ENCODE assay signal across 20 cellular contexts in the genomic region with DNA sequence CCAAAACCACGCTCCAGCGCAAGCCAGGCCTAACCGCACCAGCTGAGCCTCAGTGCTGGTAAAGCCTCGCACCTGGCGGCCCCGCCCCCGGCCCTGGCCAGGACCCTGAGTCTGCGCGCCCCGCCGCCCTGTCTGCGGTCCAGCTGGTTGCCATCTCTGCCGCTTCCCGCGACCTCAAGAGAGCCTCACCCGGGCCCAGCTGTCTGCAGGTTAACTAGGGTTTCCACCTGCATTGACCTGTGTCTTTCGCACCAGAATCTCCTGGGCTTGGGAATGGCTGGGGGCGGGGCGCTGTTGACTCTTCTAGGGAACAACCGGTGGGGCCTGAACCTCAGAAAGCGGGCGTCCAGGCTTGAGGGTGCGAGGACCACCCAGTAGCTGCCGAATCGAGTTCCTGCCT.
DNase-seq lines count a peak whose midpoint lies in the region; ATAC-seq and TF ChIP-seq lines count a peak whose summit lies in the region.
"Had no signal": no experiment of that assay in that cellular context is flagged by ENCODE, and none has a peak within 500 bp of the region (broad histone marks: within the 10 kb centered on the region; RNA-seq: fewer than 3 reads in every experiment).

No MANE protein-coding gene starts in this region.

- no peak overlapping the region for H3K4me3 Mint-ChIP-seq in WTC11
- H3K4me3 Mint-ChIP-seq: B cell; CD4-positive, CD25-positive, alpha-beta regulatory T cell; CD8-positive, alpha-beta T cell; HFFc6 had no signal

- H3K4me1 ChIP-seq in testis = no peaks in the 10 kb centered on the region
- H3K4me1 ChIP-seq: BLaER1, Caco-2, HAP-1 had no signal

- H3K36me3 ChIP-seq in testis (ENCODE audit: low read depth, missing control alignments) = no peaks in the 10 kb centered on the region
- H3K36me3 ChIP-seq: BLaER1, HAP-1 had no signal

- H3K9me3 ChIP-seq in testis = no peaks in the 10 kb centered on the region
- H3K9me3 ChIP-seq: BLaER1, Caco-2, HAP-1 had no signal

- TF ChIP-seq CTCF in WTC11 (IDR thresholded peaks at IDR 0.05) (no peak), testis (IDR thresholded peaks at IDR 0.05) (no peak), omental fat pad (IDR thresholded peaks at IDR 0.05) (no peak)

- H3K4me1 Mint-ChIP-seq in WTC11 = peaks cover 4% of the 10 kb centered on the region; the same call in 1 of the 2 replicates
- H3K4me1 Mint-ChIP-seq: B cell; CD4-positive, CD25-positive, alpha-beta regulatory T cell had no signal

- TF ChIP-seq POLR2A in testis (IDR thresholded peaks at IDR 0.05) = no peak

- intact Hi-C loops in testis (cut with DNase I; ENCODE audit: low total_unique reads) = no loop called here

- H3K27me3 ChIP-seq in testis = no peaks in the 10 kb centered on the region

- DNase-seq in activated gamma-delta T cell (lab: John Stamatoyannopoulos, UW) (peak; percentile 5), activated gamma-delta T cell treated with Interleukin-2 at 50 U/mL for 16 hours (no peak), WTC11 (ENCODE audit: low spot score) (peak; percentile 8), testis (peak; percentile 12), NCI-H1417 (lab: John Stamatoyannopoulos, UW) (no peak), omental fat pad (ENCODE audit: low spot score) (no peak)
- DNase-seq: Caco-2; CD4-positive, CD25-positive, alpha-beta regulatory T cell; CD8-positive, alpha-beta T cell; DMS153; DMS79; EL; GDM1; HFFc6 had no signal

- no peak overlapping the region for H3K27ac Mint-ChIP-seq in WTC11
- H3K27ac Mint-ChIP-seq: B cell; CD4-positive, CD25-positive, alpha-beta regulatory T cell; CD8-positive, alpha-beta T cell; HFFc6 had no signal

- H3K27me3 Mint-ChIP-seq in WTC11 (ENCODE audit: low read depth) = no peaks in the 10 kb centered on the region
- H3K27me3 Mint-ChIP-seq: CD4-positive, CD25-positive, alpha-beta regulatory T cell had no signal

- no peak overlapping the region for H3K4me3 ChIP-seq in testis
- H3K4me3 ChIP-seq: BLaER1, HAP-1 had no signal

- no peaks in the 10 kb centered on the region for H3K36me3 Mint-ChIP-seq in WTC11
- H3K36me3 Mint-ChIP-seq: CD4-positive, CD25-positive, alpha-beta regulatory T cell; CD8-positive, alpha-beta T cell had no signal

- WGBS in testis, 2 donors = 67 to 73% methylated on average over 8 to 16 of the region's 25 CpGs

- POLR2A ChIA-PET in WTC11 (lab: Charles Lee) = no interaction called here

- no peaks in the 10 kb centered on the region for H3K9me3 Mint-ChIP-seq in WTC11
- H3K9me3 Mint-ChIP-seq: CD8-positive, alpha-beta T cell; HFFc6 had no signal

- ATAC-seq in WTC11 (peak; percentile 53), HG03097 (IDR thresholded peaks at IDR 0.05; ENCODE audit: low FRiP score, unreplicated experiment) (no peak), omental fat pad (ENCODE audit: low FRiP score) (no peak)
- ATAC-seq: CD8-positive, alpha-beta T cell had no signal

- CTCF ChIA-PET in WTC11 (lab: Charles Lee) = no interaction called here

- no peak overlapping the region for H3K27ac ChIP-seq in testis
- H3K27ac ChIP-seq: 22Rv1, BLaER1, C4-2B had no signal

TF ChIP-seq in WTC11, 78 proteins besides CTCF, POLR2A, EP300 and RAD21:
- TF ChIP-seq, protein P1, sequence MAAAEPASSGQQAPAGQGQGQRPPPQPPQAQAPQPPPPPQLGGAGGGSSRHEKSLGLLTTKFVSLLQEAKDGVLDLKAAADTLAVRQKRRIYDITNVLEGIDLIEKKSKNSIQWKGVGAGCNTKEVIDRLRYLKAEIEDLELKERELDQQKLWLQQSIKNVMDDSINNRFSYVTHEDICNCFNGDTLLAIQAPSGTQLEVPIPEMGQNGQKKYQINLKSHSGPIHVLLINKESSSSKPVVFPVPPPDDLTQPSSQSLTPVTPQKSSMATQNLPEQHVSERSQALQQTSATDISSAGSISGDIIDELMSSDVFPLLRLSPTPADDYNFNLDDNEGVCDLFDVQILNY (CRISPR knock-in tag; IDR thresholded peaks at IDR 0.05) = no peak
- no peak for TF ChIP-seq ZNF121 (CRISPR knock-in tag; IDR thresholded peaks at IDR 0.05)
- TF ChIP-seq TEAD1 (CRISPR knock-in tag; IDR thresholded peaks at IDR 0.05) = no peak
- TF ChIP-seq, protein P2, sequence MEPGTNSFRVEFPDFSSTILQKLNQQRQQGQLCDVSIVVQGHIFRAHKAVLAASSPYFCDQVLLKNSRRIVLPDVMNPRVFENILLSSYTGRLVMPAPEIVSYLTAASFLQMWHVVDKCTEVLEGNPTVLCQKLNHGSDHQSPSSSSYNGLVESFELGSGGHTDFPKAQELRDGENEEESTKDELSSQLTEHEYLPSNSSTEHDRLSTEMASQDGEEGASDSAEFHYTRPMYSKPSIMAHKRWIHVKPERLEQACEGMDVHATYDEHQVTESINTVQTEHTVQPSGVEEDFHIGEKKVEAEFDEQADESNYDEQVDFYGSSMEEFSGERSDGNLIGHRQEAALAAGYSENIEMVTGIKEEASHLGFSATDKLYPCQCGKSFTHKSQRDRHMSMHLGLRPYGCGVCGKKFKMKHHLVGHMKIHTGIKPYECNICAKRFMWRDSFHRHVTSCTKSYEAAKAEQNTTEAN (CRISPR knock-in tag; IDR thresholded peaks at IDR 0.05) = no peak
- TF ChIP-seq IRF2 (CRISPR knock-in tag; IDR thresholded peaks at IDR 0.05; ENCODE audit: borderline replicate concordance, low read depth) = no peak
- TF ChIP-seq JUN (CRISPR knock-in tag; IDR thresholded peaks at IDR 0.05) = no peak
- TF ChIP-seq GABPB1 (CRISPR knock-in tag; IDR thresholded peaks at IDR 0.05) = no peak
- TF ChIP-seq, protein P3, sequence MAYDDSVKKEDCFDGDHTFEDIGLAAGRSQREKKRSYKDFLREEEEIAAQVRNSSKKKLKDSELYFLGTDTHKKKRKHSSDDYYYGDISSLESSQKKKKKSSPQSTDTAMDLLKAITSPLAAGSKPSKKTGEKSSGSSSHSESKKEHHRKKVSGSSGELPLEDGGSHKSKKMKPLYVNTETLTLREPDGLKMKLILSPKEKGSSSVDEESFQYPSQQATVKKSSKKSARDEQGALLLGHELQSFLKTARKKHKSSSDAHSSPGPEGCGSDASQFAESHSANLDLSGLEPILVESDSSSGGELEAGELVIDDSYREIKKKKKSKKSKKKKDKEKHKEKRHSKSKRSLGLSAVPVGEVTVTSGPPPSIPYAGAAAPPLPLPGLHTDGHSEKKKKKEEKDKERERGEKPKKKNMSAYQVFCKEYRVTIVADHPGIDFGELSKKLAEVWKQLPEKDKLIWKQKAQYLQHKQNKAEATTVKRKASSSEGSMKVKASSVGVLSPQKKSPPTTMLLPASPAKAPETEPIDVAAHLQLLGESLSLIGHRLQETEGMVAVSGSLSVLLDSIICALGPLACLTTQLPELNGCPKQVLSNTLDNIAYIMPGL (CRISPR knock-in tag; IDR thresholded peaks at IDR 0.05) = no peak
- TF ChIP-seq, protein P4, sequence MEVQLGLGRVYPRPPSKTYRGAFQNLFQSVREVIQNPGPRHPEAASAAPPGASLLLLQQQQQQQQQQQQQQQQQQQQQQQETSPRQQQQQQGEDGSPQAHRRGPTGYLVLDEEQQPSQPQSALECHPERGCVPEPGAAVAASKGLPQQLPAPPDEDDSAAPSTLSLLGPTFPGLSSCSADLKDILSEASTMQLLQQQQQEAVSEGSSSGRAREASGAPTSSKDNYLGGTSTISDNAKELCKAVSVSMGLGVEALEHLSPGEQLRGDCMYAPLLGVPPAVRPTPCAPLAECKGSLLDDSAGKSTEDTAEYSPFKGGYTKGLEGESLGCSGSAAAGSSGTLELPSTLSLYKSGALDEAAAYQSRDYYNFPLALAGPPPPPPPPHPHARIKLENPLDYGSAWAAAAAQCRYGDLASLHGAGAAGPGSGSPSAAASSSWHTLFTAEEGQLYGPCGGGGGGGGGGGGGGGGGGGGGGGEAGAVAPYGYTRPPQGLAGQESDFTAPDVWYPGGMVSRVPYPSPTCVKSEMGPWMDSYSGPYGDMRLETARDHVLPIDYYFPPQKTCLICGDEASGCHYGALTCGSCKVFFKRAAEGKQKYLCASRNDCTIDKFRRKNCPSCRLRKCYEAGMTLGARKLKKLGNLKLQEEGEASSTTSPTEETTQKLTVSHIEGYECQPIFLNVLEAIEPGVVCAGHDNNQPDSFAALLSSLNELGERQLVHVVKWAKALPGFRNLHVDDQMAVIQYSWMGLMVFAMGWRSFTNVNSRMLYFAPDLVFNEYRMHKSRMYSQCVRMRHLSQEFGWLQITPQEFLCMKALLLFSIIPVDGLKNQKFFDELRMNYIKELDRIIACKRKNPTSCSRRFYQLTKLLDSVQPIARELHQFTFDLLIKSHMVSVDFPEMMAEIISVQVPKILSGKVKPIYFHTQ (CRISPR knock-in tag; IDR thresholded peaks at IDR 0.05) = no peak
- TF ChIP-seq, protein P5, sequence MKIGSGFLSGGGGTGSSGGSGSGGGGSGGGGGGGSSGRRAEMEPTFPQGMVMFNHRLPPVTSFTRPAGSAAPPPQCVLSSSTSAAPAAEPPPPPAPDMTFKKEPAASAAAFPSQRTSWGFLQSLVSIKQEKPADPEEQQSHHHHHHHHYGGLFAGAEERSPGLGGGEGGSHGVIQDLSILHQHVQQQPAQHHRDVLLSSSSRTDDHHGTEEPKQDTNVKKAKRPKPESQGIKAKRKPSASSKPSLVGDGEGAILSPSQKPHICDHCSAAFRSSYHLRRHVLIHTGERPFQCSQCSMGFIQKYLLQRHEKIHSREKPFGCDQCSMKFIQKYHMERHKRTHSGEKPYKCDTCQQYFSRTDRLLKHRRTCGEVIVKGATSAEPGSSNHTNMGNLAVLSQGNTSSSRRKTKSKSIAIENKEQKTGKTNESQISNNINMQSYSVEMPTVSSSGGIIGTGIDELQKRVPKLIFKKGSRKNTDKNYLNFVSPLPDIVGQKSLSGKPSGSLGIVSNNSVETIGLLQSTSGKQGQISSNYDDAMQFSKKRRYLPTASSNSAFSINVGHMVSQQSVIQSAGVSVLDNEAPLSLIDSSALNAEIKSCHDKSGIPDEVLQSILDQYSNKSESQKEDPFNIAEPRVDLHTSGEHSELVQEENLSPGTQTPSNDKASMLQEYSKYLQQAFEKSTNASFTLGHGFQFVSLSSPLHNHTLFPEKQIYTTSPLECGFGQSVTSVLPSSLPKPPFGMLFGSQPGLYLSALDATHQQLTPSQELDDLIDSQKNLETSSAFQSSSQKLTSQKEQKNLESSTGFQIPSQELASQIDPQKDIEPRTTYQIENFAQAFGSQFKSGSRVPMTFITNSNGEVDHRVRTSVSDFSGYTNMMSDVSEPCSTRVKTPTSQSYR (CRISPR knock-in tag; IDR thresholded peaks at IDR 0.05) = no peak
- no peak for TF ChIP-seq SMAD3 (CRISPR knock-in tag; IDR thresholded peaks at IDR 0.05; ENCODE audit: borderline replicate concordance)
- no peak for TF ChIP-seq ZNF396 (CRISPR knock-in tag; IDR thresholded peaks at IDR 0.05; ENCODE audit: borderline replicate concordance)
- TF ChIP-seq SMAD4 (CRISPR knock-in tag; IDR thresholded peaks at IDR 0.05) = no peak

Comparison
In these comparisons a context has a peak if more than half of its experiments do, and no peak if none do; other contexts are left out.
1. DNase-seq: peak in activated gamma-delta T cell (single experiment), WTC11 (single experiment) and testis (single experiment); none in activated gamma-delta T cell treated with Interleukin-2 at 50 U/mL for 16 hours (single experiment), NCI-H1417 (0 of 3) and omental fat pad (single experiment).